22 cellular contexts compared by ENCODE assay signal in the genomic region with DNA sequence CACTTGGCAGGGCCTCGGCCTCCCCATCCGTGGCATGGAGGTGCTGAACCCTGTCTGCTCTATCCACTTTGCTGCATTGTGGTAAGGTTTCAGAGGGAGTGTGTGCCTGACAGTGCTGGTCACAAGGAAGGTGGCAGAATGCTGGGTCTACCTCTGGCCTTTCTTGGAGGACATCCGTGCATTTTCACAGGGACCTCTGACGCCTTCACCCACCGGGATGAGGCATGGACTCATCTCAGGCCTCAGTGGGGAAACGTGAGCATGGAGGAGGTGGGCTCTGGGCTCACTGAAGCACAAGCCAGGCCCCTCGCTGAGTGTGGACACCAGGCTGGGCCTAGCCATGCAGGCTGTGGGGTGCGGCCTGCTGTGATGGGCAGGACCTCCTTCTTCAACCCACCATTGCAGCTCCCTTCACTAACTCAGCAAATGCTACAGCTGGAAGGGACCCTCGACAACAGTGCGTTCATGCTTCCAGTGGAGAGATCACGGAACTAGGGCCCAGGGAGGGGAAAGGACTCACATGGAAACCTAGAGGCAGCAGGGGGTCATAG. TPM values are rescaled to one million over a fixed set of nuclear protein-coding genes. Genes with fewer than 3 reads are reported as not detected.
DNase-seq lines count a peak whose midpoint lies in the region; ATAC-seq and TF ChIP-seq lines count a peak whose summit lies in the region.
"Had no signal": no experiment of that assay in that cellular context is flagged by ENCODE, and none has a peak within 500 bp of the region (broad histone marks: within the 10 kb centered on the region; RNA-seq: fewer than 3 reads in every experiment).

No MANE protein-coding gene starts in this region.

- no peak overlapping the region for H2BK20ac ChIP-seq in IMR-90 (ENCODE audit: low read depth, low read length)

- no peaks in the 10 kb centered on the region for H4K20me1 ChIP-seq in IMR-90 (ENCODE audit: insufficient read depth, low read length)

- no peak overlapping the region for H3K14ac ChIP-seq in IMR-90 (replicated peaks; ENCODE audit: low read depth, low read length)

- H3K4me3 Mint-ChIP-seq in HFFc6: no peak overlapping the region
- H3K4me3 Mint-ChIP-seq: CD4-positive, CD25-positive, alpha-beta regulatory T cell had no signal

- TF ChIP-seq RAD21 in IMR-90 (IDR thresholded peaks at IDR 0.05; ENCODE audit: low read length): no peak

- H2BK5ac ChIP-seq in IMR-90 (ENCODE audit: low read depth, low read length, poor library complexity, severe bottlenecking): no peak overlapping the region

- H3K36me3 ChIP-seq in IMR-90 (ENCODE audit: control insufficient read depth, insufficient read depth, low read length): no peaks in the 10 kb centered on the region
- H3K36me3 ChIP-seq: HAP-1, SJSA1 had no signal

- H3K18ac ChIP-seq in IMR-90 (ENCODE audit: low read depth, low read length): no peak overlapping the region

- no peak overlapping the region for H3K4me3 ChIP-seq in IMR-90 (ENCODE audit: insufficient read depth, low read depth, low read length)
- H3K4me3 ChIP-seq: HAP-1, K562, SJSA1 had no signal

- H3K9me1 ChIP-seq in IMR-90 (ENCODE audit: insufficient read depth, low read length): no peaks in the 10 kb centered on the region

- H3K36me3 Mint-ChIP-seq in HFFc6 (ENCODE audit: low read depth): no peaks in the 10 kb centered on the region
- H3K36me3 Mint-ChIP-seq: CD4-positive, CD25-positive, alpha-beta regulatory T cell had no signal

- POLR2A ChIA-PET in IMR-90 (lab: Charles Lee; ENCODE audit: unreplicated experiment): no interaction called here

- no peak overlapping the region for H2BK120ac ChIP-seq in IMR-90 (ENCODE audit: low read depth, low read length)

- ATAC-seq in Right ventricle myocardium superior (ENCODE audit: poor library complexity): no peak
- no peak for ATAC-seq in Right ventricle myocardium inferior
- no peak for ATAC-seq in IMR-90 (ENCODE audit: low read depth)
- ATAC-seq in HG02623 (IDR thresholded peaks at IDR 0.05; ENCODE audit: unreplicated experiment): no peak
- ATAC-seq: K562 had no signal

- H3K9ac ChIP-seq in IMR-90 (ENCODE audit: low read depth, low read length): no peak overlapping the region

- no peak overlapping the region for H3K27ac ChIP-seq in IMR-90 (ENCODE audit: insufficient read depth, low read length)
- H3K27ac ChIP-seq: HL-60, RWPE1, SJSA1 had no signal

- H4K8ac ChIP-seq in IMR-90 (ENCODE audit: low read depth in 2 of 2, low read length in 2 of 2): no peak overlapping the region

- H2AFZ ChIP-seq in IMR-90 (replicated peaks; ENCODE audit: low read length, poor library complexity): peak overlapping the region; percentile 43

- peak overlapping the region; percentile 16 for H2AK9ac ChIP-seq in IMR-90 (replicated peaks; ENCODE audit: low read depth, low read length, poor library complexity)

- no peak overlapping the region for H2BK15ac ChIP-seq in IMR-90 (ENCODE audit: low read depth, low read length)

- intact Hi-C loops in Right ventricle myocardium superior (cut with DNase I) (no loop called here), Right ventricle myocardium inferior (cut with DNase I) (no loop called here), IMR-90 (cut with micrococcal nuclease) (no loop called here)

- H3K27me3 ChIP-seq in IMR-90 (ENCODE audit: control insufficient read depth, insufficient read depth, low read length): peaks cover 41% of the 10 kb centered on the region
- H3K27me3 ChIP-seq: SJSA1 had no signal

- 80% methylated on average over 1 of the region's 11 CpGs; no CpG with 5 or more reads in 1 of the 2 experiments for WGBS in IMR-90 (ENCODE audit: extremely low coverage in 2 of 2, insufficient read length in 1 of 2), 2 experiments

- no peak overlapping the region for H2AK5ac ChIP-seq in IMR-90 (ENCODE audit: low read depth, low read length)

- no TSS peak for BruUV-seq in IMR-90 (replicated peaks; lab: Mats Ljungman, UMichigan)

- H3K23ac ChIP-seq in IMR-90 (ENCODE audit: low read depth, low read length): no peak overlapping the region

- no peak overlapping the region for H4K91ac ChIP-seq in IMR-90 (ENCODE audit: insufficient read depth, low read depth, low read length)

- dilution Hi-C loops in IMR-90 (cut with HindIII; ENCODE audit: low sequenced_read_pairs, unreplicated experiment): no loop called here

- peak; percentile 32 for DNase-seq in Right ventricle myocardium superior
- no peak for DNase-seq in Right ventricle myocardium inferior (ENCODE audit: missing footprints)
- DNase-seq in IMR-90: no peak
- DNase-seq in mesenteric fat pad (ENCODE audit: low spot score): peak; percentile 79
- no peak for DNase-seq in HFFc6
- no peak for DNase-seq in AG08395 (ENCODE audit: low spot score)
- DNase-seq: AML-193; CD4-positive, CD25-positive, alpha-beta regulatory T cell; DMS53; NCI-H1417; NCI-H187 treated with DMSO at 0.1 percent for 48 hours; NCI-H446; NK-92 treated with Interleukin-12 subunit alpha and Interleukin-12 subunit beta, amount 100 ng/mL, for 24 hours; OCI-M1 had no signal

- TF ChIP-seq CTCF in IMR-90 (conservative IDR thresholded peaks at IDR 0.05; ENCODE audit: low read depth, low read length): no peak
- no peak for TF ChIP-seq CTCF in HFFc6 (IDR thresholded peaks at IDR 0.05)

- H3K27me3 Mint-ChIP-seq in HFFc6 (ENCODE audit: insufficient read depth): peaks cover 49% of the 10 kb centered on the region

- no peak overlapping the region for H4K5ac ChIP-seq in IMR-90 (ENCODE audit: low read depth, low read length)

- H3K4me1 ChIP-seq in IMR-90 (ENCODE audit: control insufficient read depth, insufficient read depth, low read length): no peaks in the 10 kb centered on the region
- H3K4me1 ChIP-seq: HAP-1, SJSA1 had no signal

- H3K9me3 Mint-ChIP-seq in HFFc6: no peaks in the 10 kb centered on the region
- H3K9me3 Mint-ChIP-seq: CD4-positive, CD25-positive, alpha-beta regulatory T cell had no signal

- no peaks in the 10 kb centered on the region for H3K4me1 Mint-ChIP-seq in HFFc6 (ENCODE audit: low read depth)
- H3K4me1 Mint-ChIP-seq: CD4-positive, CD25-positive, alpha-beta regulatory T cell had no signal

- no peaks in the 10 kb centered on the region for H3K79me1 ChIP-seq in IMR-90 (ENCODE audit: low read depth in 1 of 2, low read length in 2 of 2)

- no peak overlapping the region for H3K4ac ChIP-seq in IMR-90 (ENCODE audit: low read depth, low read length)

- H3K4me2 ChIP-seq in IMR-90 (ENCODE audit: low read depth, low read length): no peak overlapping the region

- H3K27ac Mint-ChIP-seq in HFFc6: no peak overlapping the region
- H3K27ac Mint-ChIP-seq: CD4-positive, CD25-positive, alpha-beta regulatory T cell had no signal

- in situ Hi-C loops in IMR-90 (cut with MboI; ENCODE audit: low sequenced_read_pairs): no loop called here

- H3K56ac ChIP-seq in IMR-90 (ENCODE audit: extremely low read depth, insufficient read depth, low read length): no peak overlapping the region

- CTCF ChIA-PET in IMR-90 (lab: Yijun Ruan, JAX): no interaction called here

- H3K9me3 ChIP-seq in IMR-90 (ENCODE audit: control insufficient read depth, insufficient read depth, low read length): no peaks in the 10 kb centered on the region
- H3K9me3 ChIP-seq: Caco-2, HAP-1, SJSA1 had no signal

- no peak for TF ChIP-seq POLR2A in IMR-90 (IDR thresholded peaks at IDR 0.05; ENCODE audit: low read depth, low read length)

TF ChIP-seq in IMR-90, 13 proteins besides CTCF, POLR2A, EP300 and RAD21 (continues in another document):
- TF ChIP-seq MAFK (IDR thresholded peaks at IDR 0.05; ENCODE audit: low read depth, low read length) (no peak), CEBPB (IDR thresholded peaks at IDR 0.05; ENCODE audit: low read depth, low read length) (no peak), SMC3 (IDR thresholded peaks at IDR 0.05; ENCODE audit: low read depth, low read length) (no peak), FOS (IDR thresholded peaks at IDR 0.05; ENCODE audit: low read depth, low read length) (no peak), MXI1 (IDR thresholded peaks at IDR 0.05; ENCODE audit: borderline replicate concordance, low read depth, low read length) (no peak), RCOR1 (IDR thresholded peaks at IDR 0.05; ENCODE audit: insufficient replicate concordance, low read length) (no peak), CHD1 (IDR thresholded peaks at IDR 0.05; ENCODE audit: low read depth, low read length) (no peak), RFX5 (IDR thresholded peaks at IDR 0.05; ENCODE audit: low read depth, low read length) (no peak), NFE2L2 (IDR thresholded peaks at IDR 0.05; ENCODE audit: low read depth, low read length) (no peak), BHLHE40 (IDR thresholded peaks at IDR 0.05; ENCODE audit: low read depth, low read length) (no peak), MAZ (IDR thresholded peaks at IDR 0.05; ENCODE audit: borderline replicate concordance, low read depth, low read length) (no peak)
- TF ChIP-seq, protein P1, sequence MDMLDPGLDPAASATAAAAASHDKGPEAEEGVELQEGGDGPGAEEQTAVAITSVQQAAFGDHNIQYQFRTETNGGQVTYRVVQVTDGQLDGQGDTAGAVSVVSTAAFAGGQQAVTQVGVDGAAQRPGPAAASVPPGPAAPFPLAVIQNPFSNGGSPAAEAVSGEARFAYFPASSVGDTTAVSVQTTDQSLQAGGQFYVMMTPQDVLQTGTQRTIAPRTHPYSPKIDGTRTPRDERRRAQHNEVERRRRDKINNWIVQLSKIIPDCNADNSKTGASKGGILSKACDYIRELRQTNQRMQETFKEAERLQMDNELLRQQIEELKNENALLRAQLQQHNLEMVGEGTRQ (IDR thresholded peaks at IDR 0.05; ENCODE audit: low read depth, low read length): no peak

RNA-seq across cellular contexts. Expression of gene TBATA, which starts 8.6 kb away (rescaled TPM):
- total RNA-seq in Right ventricle myocardium superior (not detected), Right ventricle myocardium inferior (not detected), IMR-90 (2012; rRNA removed) (not detected in 2 replicates), mesenteric fat pad (not detected)
- polyA plus RNA-seq in IMR-90 (2012; rRNA removed): not detected in 2 replicates
- polyA plus RNA-seq in IMR-90 (2012; cell fraction: cytosol; rRNA removed): not detected in 2 replicates
- polyA plus RNA-seq in IMR-90 (2012; cell fraction: nucleus; rRNA removed; ENCODE audit: low replicate concordance): not detected in 2 replicates
- total RNA-seq in HFFc6 (2021; fragmentation: NEBNext Ultra II Directional; extraction: Animal tissue kit (Norgen Biotek cat#: 25700)): not detected
- total RNA-seq: A673; Caco-2; CD4-positive, CD25-positive, alpha-beta regulatory T cell; K562; SJSA1 had no signal
- polyA plus RNA-seq: CD4-positive, CD25-positive, alpha-beta regulatory T cell; K562 had no signal

RNA-seq across cellular contexts. Expression of gene SGPL1, which starts 39.2 kb away (rescaled TPM):
- total RNA-seq in Right ventricle myocardium superior: 11.6 TPM
- 13.1 TPM for total RNA-seq in Right ventricle myocardium inferior
- 26.7 and 27.5 TPM in 2 replicates for total RNA-seq in IMR-90 (2012; rRNA removed)
- 9.4 and 12.2 TPM in 2 replicates for polyA plus RNA-seq in IMR-90 (2012; rRNA removed)
- 6.0 and 7.9 TPM in 2 replicates for polyA plus RNA-seq in IMR-90 (2012; cell fraction: cytosol; rRNA removed)
- polyA plus RNA-seq in IMR-90 (2012; cell fraction: nucleus; rRNA removed; ENCODE audit: low replicate concordance): 8.9 and 27.3 TPM in 2 replicates
- 40.0 TPM for total RNA-seq in mesenteric fat pad
- 10 to 100 TPM; 22.4 to 30.9 (median 26.0) TPM for total RNA-seq in HFFc6 (2021; fragmentation: NEBNext Ultra II Directional; extraction: Animal tissue kit (Norgen Biotek cat#: 25700))

Comparison
In these comparisons a context has a peak if more than half of its experiments do, and no peak if none do; other contexts are left out.
1. DNase-seq: peak in Right ventricle myocardium superior (single experiment) and mesenteric fat pad (single experiment); none in Right ventricle myocardium inferior (single experiment), IMR-90 (single experiment), HFFc6 (single experiment) and AG08395 (single experiment).